9 cellular contexts compared by ENCODE assay signal in the genomic region with DNA sequence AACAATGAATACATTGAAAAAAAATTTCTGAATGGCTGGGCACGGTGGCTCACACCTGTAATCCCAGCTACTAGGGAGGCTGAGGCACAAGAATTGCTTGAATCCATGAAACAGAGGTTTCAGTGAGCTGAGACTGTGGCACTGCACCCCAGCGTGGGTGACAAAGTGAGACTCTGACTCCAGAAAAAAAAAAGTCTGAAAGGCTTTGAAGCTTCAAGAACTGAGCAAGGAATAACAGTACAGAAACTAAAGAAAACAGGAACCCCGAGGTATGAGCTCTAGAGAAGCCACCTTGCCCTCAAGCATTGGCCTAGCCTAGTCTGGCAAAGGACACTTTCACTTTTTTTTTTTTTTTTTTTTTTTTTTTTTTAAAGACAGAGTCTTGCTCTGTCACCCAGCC.
DNase-seq lines count a peak whose midpoint lies in the region; ATAC-seq and TF ChIP-seq lines count a peak whose summit lies in the region.
"Had no signal": no experiment of that assay in that cellular context is flagged by ENCODE, and none has a peak within 500 bp of the region (broad histone marks: within the 10 kb centered on the region; RNA-seq: fewer than 3 reads in every experiment).

No MANE protein-coding gene starts in this region.

- peak overlapping the region; percentile 65 for H3K27ac Mint-ChIP-seq in activated T-cell treated with anti-CD3 and anti-CD28 coated beads, Interleukin-2, amount 50 U/mL, for 24 hours

- DNase-seq in activated T-cell treated with anti-CD3 and anti-CD28 coated beads, Interleukin-2, amount 50 U/mL, for 24 hours = no peak
- DNase-seq in stimulated activated CD4-positive, alpha-beta T cell treated with anti-CD3 and anti-CD28 coated beads, Interleukin-12 subunit alpha, Interleukin-12 subunit beta, amount 100 ng/mL, for 4 hours = peak; percentile 14
- DNase-seq in NCI-H2107 (lab: John Stamatoyannopoulos, UW) = no peak
- DNase-seq in NCI-H1436 treated with DMSO at 0.1 percent for 48 hours (lab: John Stamatoyannopoulos, UW) = no peak

- H3K36me3 Mint-ChIP-seq in activated T-cell treated with anti-CD3 and anti-CD28 coated beads, Interleukin-2, amount 50 U/mL, for 24 hours (ENCODE audit: low read depth) = peaks cover 13% of the 10 kb centered on the region

- no peaks in the 10 kb centered on the region for H3K9me3 Mint-ChIP-seq in activated T-cell treated with anti-CD3 and anti-CD28 coated beads, Interleukin-2, amount 50 U/mL, for 24 hours
- H3K9me3 Mint-ChIP-seq: stimulated activated naive CD8-positive, alpha-beta T cell treated with anti-CD3 and anti-CD28 coated beads, Interleukin-15, Interleukin-2, amounts not matched to agents 100 ng/mL and 50 ng/mL, for 24 hours had no signal

- H3K27me3 Mint-ChIP-seq in activated T-cell treated with anti-CD3 and anti-CD28 coated beads, Interleukin-2, amount 50 U/mL, for 24 hours = no peaks in the 10 kb centered on the region
- H3K27me3 Mint-ChIP-seq: stimulated activated naive CD8-positive, alpha-beta T cell treated with anti-CD3 and anti-CD28 coated beads, Interleukin-15, Interleukin-2, amounts not matched to agents 100 ng/mL and 50 ng/mL, for 24 hours had no signal

- no peak overlapping the region for H3K4me3 Mint-ChIP-seq in activated T-cell treated with anti-CD3 and anti-CD28 coated beads, Interleukin-2, amount 50 U/mL, for 24 hours
- H3K4me3 Mint-ChIP-seq: stimulated activated naive CD8-positive, alpha-beta T cell treated with anti-CD3 and anti-CD28 coated beads, Interleukin-15, Interleukin-2, amounts not matched to agents 100 ng/mL and 50 ng/mL, for 24 hours had no signal

- H3K4me1 Mint-ChIP-seq in activated T-cell treated with anti-CD3 and anti-CD28 coated beads, Interleukin-2, amount 50 U/mL, for 24 hours (ENCODE audit: low read depth) = peaks cover 25% of the 10 kb centered on the region

- ATAC-seq in GM18861 (IDR thresholded peaks at IDR 0.05; ENCODE audit: unreplicated experiment) (peak; percentile 60), HG02678 (IDR thresholded peaks at IDR 0.05; ENCODE audit: unreplicated experiment) (peak; percentile 65), SK-N-SH treated with all-trans-retinoic acid at 6 μM for 48 hours (no peak), GM18520 (IDR thresholded peaks at IDR 0.05; ENCODE audit: unreplicated experiment) (no peak)

TF ChIP-seq in SK-N-SH treated with all-trans-retinoic acid at 6 μM for 48 hours, 23 proteins besides CTCF, POLR2A, EP300 and RAD21:
- no peak for TF ChIP-seq GLIS3 (CRISPR knock-in tag; IDR thresholded peaks at IDR 0.05)
- TF ChIP-seq, protein P1, sequence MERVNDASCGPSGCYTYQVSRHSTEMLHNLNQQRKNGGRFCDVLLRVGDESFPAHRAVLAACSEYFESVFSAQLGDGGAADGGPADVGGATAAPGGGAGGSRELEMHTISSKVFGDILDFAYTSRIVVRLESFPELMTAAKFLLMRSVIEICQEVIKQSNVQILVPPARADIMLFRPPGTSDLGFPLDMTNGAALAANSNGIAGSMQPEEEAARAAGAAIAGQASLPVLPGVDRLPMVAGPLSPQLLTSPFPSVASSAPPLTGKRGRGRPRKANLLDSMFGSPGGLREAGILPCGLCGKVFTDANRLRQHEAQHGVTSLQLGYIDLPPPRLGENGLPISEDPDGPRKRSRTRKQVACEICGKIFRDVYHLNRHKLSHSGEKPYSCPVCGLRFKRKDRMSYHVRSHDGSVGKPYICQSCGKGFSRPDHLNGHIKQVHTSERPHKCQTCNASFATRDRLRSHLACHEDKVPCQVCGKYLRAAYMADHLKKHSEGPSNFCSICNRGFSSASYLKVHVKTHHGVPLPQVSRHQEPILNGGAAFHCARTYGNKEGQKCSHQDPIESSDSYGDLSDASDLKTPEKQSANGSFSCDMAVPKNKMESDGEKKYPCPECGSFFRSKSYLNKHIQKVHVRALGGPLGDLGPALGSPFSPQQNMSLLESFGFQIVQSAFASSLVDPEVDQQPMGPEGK (CRISPR knock-in tag; IDR thresholded peaks at IDR 0.05; ENCODE audit: borderline replicate concordance) = no peak
- no peak for TF ChIP-seq ESRRG (CRISPR knock-in tag; IDR thresholded peaks at IDR 0.05)

Comparison
In these comparisons a context has a peak if more than half of its experiments do, and no peak if none do; other contexts are left out.
1. ATAC-seq: peak in GM18861 (single experiment) and HG02678 (single experiment); none in SK-N-SH treated with all-trans-retinoic acid at 6 μM for 48 hours (single experiment) and GM18520 (single experiment).